In genomic region chr2:101232770-101233169, GRCh38 we compare ENCODE assay signal across 28 cellular contexts.
"Had no signal": no experiment of that assay in that cellular context is flagged by ENCODE, and none has a peak within 500 bp of the region (broad histone marks: within the 10 kb centered on the region; RNA-seq: fewer than 3 reads in every experiment).

No MANE protein-coding gene starts in this region.

- H3K4me1 ChIP-seq: adrenal gland, ascending aorta, left lung, neural progenitor cell, suprapubic skin, tibial nerve had no signal

- H3K27ac Mint-ChIP-seq: activated naive CD8-positive, alpha-beta T cell; activated T-cell treated with anti-CD3 and anti-CD28 coated beads, Interleukin-2, amount 50 U/mL, for 24 hours; activated T-helper 2 cell treated with anti-CD3 and anti-CD28 coated beads, Interferon-gamma antibody, Interleukin-2, Interleukin-4, amounts not matched to agents 10 μg/mL and 5 μg/mL and 100 μg/mL, durations not matched to agents 14 hours and 24 hours and 36 hours; immature natural killer cell; mesothelial cell of epicardium; naive thymus-derived CD8-positive, alpha-beta T cell; neural progenitor cell; stimulated activated memory B cell treated with anti-CD40 and anti-IgM and Interleukin-4, amounts not matched to agents 10 μg/mL and 1 μg/mL and 100 μg/mL, for 72 hours had no signal

- H3K4me3 Mint-ChIP-seq: activated naive CD8-positive, alpha-beta T cell; activated T-cell treated with anti-CD3 and anti-CD28 coated beads, Interleukin-2, amount 50 U/mL, for 24 hours; central memory CD8-positive, alpha-beta T cell; effector memory CD8-positive, alpha-beta T cell; immature natural killer cell; mesothelial cell of epicardium; naive thymus-derived CD8-positive, alpha-beta T cell; neural progenitor cell; stimulated activated memory B cell treated with anti-CD40 and anti-IgM and Interleukin-4, amounts not matched to agents 10 μg/mL and 1 μg/mL and 100 μg/mL, for 72 hours had no signal

- H3K27ac ChIP-seq: adrenal gland, ascending aorta, brain microvascular endothelial cell, dorsolateral prefrontal cortex, left lung, neural progenitor cell, sigmoid colon, suprapubic skin, tibial nerve, VCaP had no signal

- H3K4me2 ChIP-seq: neural progenitor cell, smooth muscle cell had no signal

- ATAC-seq: effector memory CD8-positive, alpha-beta T cell; esophagus mucosa; left lung; naive thymus-derived CD8-positive, alpha-beta T cell; stimulated activated memory B cell treated with anti-CD40 and anti-IgM and Interleukin-4, amounts not matched to agents 10 μg/mL and 1 μg/mL and 100 μg/mL, for 72 hours had no signal

- H3K4me3 ChIP-seq: adrenal gland, ascending aorta, dorsolateral prefrontal cortex, left lung, lung, neural progenitor cell, sigmoid colon, smooth muscle cell, stomach, suprapubic skin, tibial nerve had no signal

- H3K27me3 Mint-ChIP-seq: activated naive CD8-positive, alpha-beta T cell; activated T-cell treated with anti-CD3 and anti-CD28 coated beads, Interleukin-2, amount 50 U/mL, for 24 hours; central memory CD8-positive, alpha-beta T cell; effector memory CD8-positive, alpha-beta T cell; naive thymus-derived CD8-positive, alpha-beta T cell had no signal

- H3K9ac ChIP-seq: neural progenitor cell had no signal

- H3K36me3 ChIP-seq: adrenal gland, ascending aorta, brain microvascular endothelial cell, left lung, neural progenitor cell, sigmoid colon, suprapubic skin had no signal

- H3K9me3 ChIP-seq: adrenal gland, ascending aorta, sigmoid colon, stomach, suprapubic skin had no signal

- H3K27me3 ChIP-seq: adrenal gland, ascending aorta, brain microvascular endothelial cell, dorsolateral prefrontal cortex, left lung, neural progenitor cell, sigmoid colon, stomach, suprapubic skin, tibial nerve had no signal

- DNase-seq: activated CD4-positive, alpha-beta T cell treated with anti-CD3 and anti-CD28 coated beads, Interleukin-2, amount 50 U/mL, for 1 hour; activated CD4-positive, CD25-positive, alpha-beta regulatory T cell treated with anti-CD3 and anti-CD28 coated beads, Interleukin-2, amount 50 U/mL, for 72 hours; activated naive CD4-positive, alpha-beta T cell; activated T-cell treated with anti-CD3 and anti-CD28 coated beads, Interleukin-2, amount 50 U/mL, for 24 hours; adrenal gland; brain microvascular endothelial cell; dorsolateral prefrontal cortex; effector memory CD8-positive, alpha-beta T cell; foreskin melanocyte; immature natural killer cell; left lung; naive thymus-derived CD8-positive, alpha-beta T cell; sigmoid colon; stimulated activated CD4-positive, alpha-beta T cell treated with anti-CD3 and anti-CD28 coated beads, Interleukin-15, amount 100 ng/mL, for 24 hours; stomach had no signal

- H3K36me3 Mint-ChIP-seq: mesothelial cell of epicardium, neural progenitor cell had no signal

- H3K9me3 Mint-ChIP-seq: activated T-cell treated with anti-CD3 and anti-CD28 coated beads, Interleukin-2, amount 50 U/mL, for 24 hours; central memory CD8-positive, alpha-beta T cell; effector memory CD8-positive, alpha-beta T cell; neural progenitor cell had no signal

- H3K4me1 Mint-ChIP-seq: immature natural killer cell; naive thymus-derived CD8-positive, alpha-beta T cell; neural progenitor cell had no signal

- H2AFZ ChIP-seq: neural progenitor cell had no signal
